Comparison of ENCODE assay signal across 14 cellular contexts in genomic region chrX:141969706-141970105, GRCh38.
DNase-seq lines count a peak whose midpoint lies in the region; ATAC-seq lines count a peak whose summit lies in the region.
"Had no signal": no experiment of that assay in that cellular context is flagged by ENCODE, and none has a peak within 500 bp of the region (broad histone marks: within the 10 kb centered on the region; RNA-seq: fewer than 3 reads in every experiment).

No MANE protein-coding gene starts in this region.

- no peaks in the 10 kb centered on the region for H3K9me2 ChIP-seq in GM23248 (ENCODE audit: insufficient read depth)

- no peak overlapping the region for H3K4me3 Mint-ChIP-seq in T-cell
- H3K4me3 Mint-ChIP-seq: CD14-positive monocyte; CD8-positive, alpha-beta T cell had no signal

- no peaks in the 10 kb centered on the region for H4K20me1 ChIP-seq in GM23248 (ENCODE audit: insufficient read depth)

- H3K79me2 ChIP-seq in GM23248 (ENCODE audit: insufficient read depth) = no peaks in the 10 kb centered on the region

- H3K4me3 ChIP-seq in GM23248 = no peak overlapping the region
- H3K4me3 ChIP-seq: A549 had no signal

- H3K36me3 ChIP-seq in GM23248 (ENCODE audit: low read depth) = no peaks in the 10 kb centered on the region

- POLR2A ChIA-PET in T-cell (lab: Charles Lee) = no interaction called here

- CTCF ChIA-PET in T-cell (lab: Charles Lee) = no interaction called here

- no peaks in the 10 kb centered on the region for H3K4me1 ChIP-seq in GM23248 (ENCODE audit: insufficient read depth)
- H3K4me1 ChIP-seq: A549, Caco-2 had no signal

- no peak overlapping the region for H3K27ac Mint-ChIP-seq in T-cell
- H3K27ac Mint-ChIP-seq: CD14-positive monocyte; CD8-positive, alpha-beta T cell had no signal

- H3K9ac ChIP-seq in GM23248 = no peak overlapping the region

- in situ Hi-C loops in GM23248 (cut with MboI) = no loop called here

- H3K27ac ChIP-seq in cingulate gyrus (ENCODE audit: low read depth, low read length) = peak overlapping the region; percentile 30
- H3K27ac ChIP-seq in GM23248 = no peak overlapping the region
- H3K27ac ChIP-seq: A549 had no signal

- H3K27me3 ChIP-seq in GM23248 (replicated peaks; ENCODE audit: insufficient read depth) = no peaks in the 10 kb centered on the region

- no peaks in the 10 kb centered on the region for H3F3A ChIP-seq in GM23248 (ENCODE audit: insufficient read depth)

- peaks cover 0 to 6% of the 10 kb centered on the region in 2 donors for H3K27me3 Mint-ChIP-seq in T-cell

- ATAC-seq in T-cell (replicated peaks in 1 of 4) = no peak
- ATAC-seq: A549; CD8-positive, alpha-beta T cell had no signal

- no peaks in the 10 kb centered on the region for H3K4me1 Mint-ChIP-seq in T-cell
- H3K4me1 Mint-ChIP-seq: CD14-positive monocyte had no signal

- no peak overlapping the region for H2AFZ ChIP-seq in GM23248

- no peak overlapping the region for H3K4me2 ChIP-seq in GM23248 (ENCODE audit: unreplicated experiment)
- H3K4me2 ChIP-seq: A549 had no signal

- H3K36me3 Mint-ChIP-seq in T-cell = no peaks in the 10 kb centered on the region
- H3K36me3 Mint-ChIP-seq: CD14-positive monocyte; CD8-positive, alpha-beta T cell had no signal

- H3K9me3 ChIP-seq in GM23248 (ENCODE audit: low read depth) = no peaks in the 10 kb centered on the region
- H3K9me3 ChIP-seq: A549, Caco-2 had no signal

- DNase-seq in inferior parietal cortex (ENCODE audit: extremely low spot score) (peak; percentile 41), pons (ENCODE audit: low spot score) (peak; percentile 66), T-cell (no peak), GM19238 (ENCODE audit: insufficient read length, low spot score) (no peak), GM23248 (no peak)
- no peak for DNase-seq in stimulated activated CD4-positive, alpha-beta T cell treated with anti-CD3 and anti-CD28 coated beads, Interleukin-4, amount 100 ng/mL, for 1 hour
- DNase-seq: Caco-2; CD8-positive, alpha-beta T cell; DND-41; GDM1; IMR-90 had no signal

- H3K9me3 Mint-ChIP-seq in T-cell = peaks cover 0 to 4% (median 4%) of the 10 kb centered on the region in 3 donors

Comparison
In these comparisons a context has a peak if more than half of its experiments do, and no peak if none do; other contexts are left out.
1. DNase-seq: peak in inferior parietal cortex (single experiment) and pons (single experiment); none in T-cell (0 of 34), stimulated activated CD4-positive, alpha-beta T cell treated with anti-CD3 and anti-CD28 coated beads, Interleukin-4, amount 100 ng/mL, for 1 hour (single experiment), GM19238 (single experiment) and GM23248 (single experiment).